ENCODE assay signal across 1 cellular context in the genomic region with DNA sequence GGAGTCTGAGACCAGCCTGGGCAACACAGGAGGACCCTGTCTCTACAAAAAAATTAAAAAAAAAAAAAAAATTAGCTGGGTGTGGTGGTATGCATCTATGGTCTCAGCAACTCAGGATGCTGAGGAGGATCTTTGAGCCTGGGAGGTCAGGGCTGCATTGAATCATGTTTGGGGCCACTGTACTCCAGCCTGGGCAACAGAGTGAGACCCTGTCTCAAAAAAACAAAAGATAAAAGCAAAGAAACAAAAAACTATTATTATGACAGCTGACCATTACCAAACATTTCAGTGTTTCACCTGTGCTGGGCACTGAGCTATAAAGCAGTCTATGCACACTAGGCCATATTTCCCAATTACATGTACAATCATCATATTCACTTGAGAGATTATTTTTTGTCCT.
TF ChIP-seq lines count a peak whose summit lies in the region.

No MANE protein-coding gene starts in this region.

TF ChIP-seq in GM23338, 12 proteins besides CTCF, POLR2A, EP300 and RAD21 (continued from another document):
- TF ChIP-seq, protein P1, sequence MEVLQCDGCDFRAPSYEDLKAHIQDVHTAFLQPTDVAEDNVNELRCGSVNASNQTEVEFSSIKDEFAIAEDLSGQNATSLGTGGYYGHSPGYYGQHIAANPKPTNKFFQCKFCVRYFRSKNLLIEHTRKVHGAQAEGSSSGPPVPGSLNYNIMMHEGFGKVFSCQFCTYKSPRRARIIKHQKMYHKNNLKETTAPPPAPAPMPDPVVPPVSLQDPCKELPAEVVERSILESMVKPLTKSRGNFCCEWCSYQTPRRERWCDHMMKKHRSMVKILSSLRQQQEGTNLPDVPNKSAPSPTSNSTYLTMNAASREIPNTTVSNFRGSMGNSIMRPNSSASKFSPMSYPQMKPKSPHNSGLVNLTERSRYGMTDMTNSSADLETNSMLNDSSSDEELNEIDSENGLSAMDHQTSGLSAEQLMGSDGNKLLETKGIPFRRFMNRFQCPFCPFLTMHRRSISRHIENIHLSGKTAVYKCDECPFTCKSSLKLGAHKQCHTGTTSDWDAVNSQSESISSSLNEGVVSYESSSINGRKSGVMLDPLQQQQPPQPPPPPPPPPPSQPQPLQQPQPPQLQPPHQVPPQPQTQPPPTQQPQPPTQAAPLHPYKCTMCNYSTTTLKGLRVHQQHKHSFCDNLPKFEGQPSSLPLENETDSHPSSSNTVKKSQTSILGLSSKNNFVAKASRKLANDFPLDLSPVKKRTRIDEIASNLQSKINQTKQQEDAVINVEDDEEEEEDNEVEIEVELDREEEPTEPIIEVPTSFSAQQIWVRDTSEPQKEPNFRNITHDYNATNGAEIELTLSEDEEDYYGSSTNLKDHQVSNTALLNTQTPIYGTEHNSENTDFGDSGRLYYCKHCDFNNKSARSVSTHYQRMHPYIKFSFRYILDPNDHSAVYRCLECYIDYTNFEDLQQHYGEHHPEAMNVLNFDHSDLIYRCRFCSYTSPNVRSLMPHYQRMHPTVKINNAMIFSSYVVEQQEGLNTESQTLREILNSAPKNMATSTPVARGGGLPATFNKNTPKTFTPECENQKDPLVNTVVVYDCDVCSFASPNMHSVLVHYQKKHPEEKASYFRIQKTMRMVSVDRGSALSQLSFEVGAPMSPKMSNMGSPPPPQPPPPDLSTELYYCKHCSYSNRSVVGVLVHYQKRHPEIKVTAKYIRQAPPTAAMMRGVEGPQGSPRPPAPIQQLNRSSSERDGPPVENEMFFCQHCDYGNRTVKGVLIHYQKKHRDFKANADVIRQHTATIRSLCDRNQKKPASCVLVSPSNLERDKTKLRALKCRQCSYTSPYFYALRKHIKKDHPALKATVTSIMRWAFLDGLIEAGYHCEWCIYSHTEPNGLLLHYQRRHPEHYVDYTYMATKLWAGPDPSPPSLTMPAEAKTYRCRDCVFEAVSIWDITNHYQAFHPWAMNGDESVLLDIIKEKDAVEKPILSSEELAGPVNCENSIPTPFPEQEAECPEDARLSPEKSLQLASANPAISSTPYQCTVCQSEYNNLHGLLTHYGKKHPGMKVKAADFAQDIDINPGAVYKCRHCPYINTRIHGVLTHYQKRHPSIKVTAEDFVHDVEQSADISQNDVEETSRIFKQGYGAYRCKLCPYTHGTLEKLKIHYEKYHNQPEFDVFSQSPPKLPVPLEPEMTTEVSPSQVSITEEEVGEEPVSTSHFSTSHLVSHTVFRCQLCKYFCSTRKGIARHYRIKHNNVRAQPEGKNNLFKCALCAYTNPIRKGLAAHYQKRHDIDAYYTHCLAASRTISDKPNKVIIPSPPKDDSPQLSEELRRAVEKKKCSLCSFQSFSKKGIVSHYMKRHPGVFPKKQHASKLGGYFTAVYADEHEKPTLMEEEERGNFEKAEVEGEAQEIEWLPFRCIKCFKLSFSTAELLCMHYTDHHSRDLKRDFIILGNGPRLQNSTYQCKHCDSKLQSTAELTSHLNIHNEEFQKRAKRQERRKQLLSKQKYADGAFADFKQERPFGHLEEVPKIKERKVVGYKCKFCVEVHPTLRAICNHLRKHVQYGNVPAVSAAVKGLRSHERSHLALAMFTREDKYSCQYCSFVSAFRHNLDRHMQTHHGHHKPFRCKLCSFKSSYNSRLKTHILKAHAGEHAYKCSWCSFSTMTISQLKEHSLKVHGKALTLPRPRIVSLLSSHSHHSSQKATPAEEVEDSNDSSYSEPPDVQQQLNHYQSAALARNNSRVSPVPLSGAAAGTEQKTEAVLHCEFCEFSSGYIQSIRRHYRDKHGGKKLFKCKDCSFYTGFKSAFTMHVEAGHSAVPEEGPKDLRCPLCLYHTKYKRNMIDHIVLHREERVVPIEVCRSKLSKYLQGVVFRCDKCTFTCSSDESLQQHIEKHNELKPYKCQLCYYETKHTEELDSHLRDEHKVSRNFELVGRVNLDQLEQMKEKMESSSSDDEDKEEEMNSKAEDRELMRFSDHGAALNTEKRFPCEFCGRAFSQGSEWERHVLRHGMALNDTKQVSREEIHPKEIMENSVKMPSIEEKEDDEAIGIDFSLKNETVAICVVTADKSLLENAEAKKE (CRISPR knock-in tag; IDR thresholded peaks at IDR 0.05): no peak
- TF ChIP-seq, protein P2, sequence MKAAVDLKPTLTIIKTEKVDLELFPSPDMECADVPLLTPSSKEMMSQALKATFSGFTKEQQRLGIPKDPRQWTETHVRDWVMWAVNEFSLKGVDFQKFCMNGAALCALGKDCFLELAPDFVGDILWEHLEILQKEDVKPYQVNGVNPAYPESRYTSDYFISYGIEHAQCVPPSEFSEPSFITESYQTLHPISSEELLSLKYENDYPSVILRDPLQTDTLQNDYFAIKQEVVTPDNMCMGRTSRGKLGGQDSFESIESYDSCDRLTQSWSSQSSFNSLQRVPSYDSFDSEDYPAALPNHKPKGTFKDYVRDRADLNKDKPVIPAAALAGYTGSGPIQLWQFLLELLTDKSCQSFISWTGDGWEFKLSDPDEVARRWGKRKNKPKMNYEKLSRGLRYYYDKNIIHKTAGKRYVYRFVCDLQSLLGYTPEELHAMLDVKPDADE (IDR thresholded peaks at IDR 0.05): no peak
